Comparison of ENCODE assay signal across 20 cellular contexts in genomic region chr10:316390-316789, GRCh38.
"Had no signal": no experiment of that assay in that cellular context is flagged by ENCODE, and none has a peak within 500 bp of the region (broad histone marks: within the 10 kb centered on the region; RNA-seq: fewer than 3 reads in every experiment).

No MANE protein-coding gene starts in this region.

- H3K4me1 Mint-ChIP-seq: neural crest cell had no signal

- H3K4me1 ChIP-seq: colonic mucosa had no signal

- H3K4me3 Mint-ChIP-seq: activated CD4-positive, alpha-beta T cell treated with anti-CD3 and anti-CD28 coated beads for 36 hours; neural crest cell; type B pancreatic cell had no signal

- H3K27ac Mint-ChIP-seq: type B pancreatic cell had no signal

- H3K9me3 Mint-ChIP-seq: neural crest cell, type B pancreatic cell had no signal

- H3K36me3 ChIP-seq: colonic mucosa had no signal

- DNase-seq: activated CD4-positive, alpha-beta T cell treated with anti-CD3 and anti-CD28 coated beads for 36 hours; activated CD4-positive, alpha-beta T cell treated with anti-CD3 and anti-CD28 coated beads, Interleukin-2, amount 50 U/mL, for 48 hours; activated naive CD4-positive, alpha-beta T cell treated with Interleukin-2 at 50 U/mL for 16 hours; body of pancreas; caudate nucleus; colonic mucosa; erythroblast; foreskin melanocyte; glutamatergic neuron; hippocampal formation; retina; stimulated activated CD4-positive, alpha-beta T cell treated with anti-CD3 and anti-CD28 coated beads, Interleukin-12 subunit alpha, Interleukin-12 subunit beta, amount 100 ng/mL, for 4 hours; stimulated activated CD4-positive, alpha-beta T cell treated with anti-CD3 and anti-CD28 coated beads, Interleukin-1b, Interleukin-23, amount 100 ng/mL, for 48 hours; stimulated activated CD8-positive, alpha-beta memory T cell treated with anti-CD3 and anti-CD28 coated beads, Interleukin-4, amount 100 ng/mL, for 48 hours; stimulated activated naive CD4-positive, alpha-beta T cell treated with Interleukin-2 at 50 U/mL for 16 hours had no signal

- ATAC-seq: body of pancreas had no signal

- FAIRE-seq: endometrium, islet of Langerhans had no signal

- H3K27me3 Mint-ChIP-seq: activated CD4-positive, alpha-beta T cell treated with anti-CD3 and anti-CD28 coated beads for 36 hours; type B pancreatic cell had no signal

- H3K27ac ChIP-seq: body of pancreas, colonic mucosa had no signal

- H3K9me3 ChIP-seq: body of pancreas, colonic mucosa had no signal

- H3K4me3 ChIP-seq: body of pancreas, colonic mucosa, lung had no signal

- H3K27me3 ChIP-seq: body of pancreas, colonic mucosa had no signal
